In the genomic region with DNA sequence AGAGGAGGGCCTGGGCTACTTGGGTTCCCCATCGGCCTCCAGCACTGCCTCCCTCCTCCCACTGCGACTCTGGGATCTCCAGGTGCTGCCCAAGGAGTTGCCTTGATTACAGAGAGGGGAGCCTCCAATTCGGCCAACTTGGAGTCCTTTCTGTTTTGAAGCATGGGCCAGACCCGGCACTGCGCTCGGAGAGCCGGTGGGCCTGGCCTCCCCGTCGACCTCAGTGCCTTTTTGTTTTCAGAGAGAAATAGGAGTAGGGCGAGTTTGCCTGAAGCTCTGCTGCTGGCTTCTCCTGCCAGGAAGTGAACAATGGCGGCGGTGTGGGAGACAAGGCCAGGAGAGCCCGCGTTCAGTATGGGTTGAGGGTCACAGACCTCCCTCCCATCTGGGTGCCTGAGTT, we compare ENCODE assay signal across 13 cellular contexts. TPM values are rescaled to one million over a fixed set of nuclear protein-coding genes. Genes with fewer than 3 reads are reported as not detected.
DNase-seq lines count a peak whose midpoint lies in the region; ATAC-seq and TF ChIP-seq lines count a peak whose summit lies in the region.
"Had no signal": no experiment of that assay in that cellular context is flagged by ENCODE, and none has a peak within 500 bp of the region (broad histone marks: within the 10 kb centered on the region; RNA-seq: fewer than 3 reads in every experiment).

No MANE protein-coding gene starts in this region.

- TF ChIP-seq EP300 in stomach (IDR thresholded peaks at IDR 0.05) = no peak

- H3K4me3 Mint-ChIP-seq in activated CD8-positive, alpha-beta memory T cell treated with anti-CD3 and anti-CD28 coated beads, Interleukin-2, amount 10 ng/mL, durations not matched to agents 7 days and 5 days = no peak overlapping the region
- no peak overlapping the region for H3K4me3 Mint-ChIP-seq in activated T-helper 2 cell treated with anti-CD3 and anti-CD28 coated beads, Interferon-gamma antibody, Interleukin-2, Interleukin-4, amounts not matched to agents 10 μg/mL and 5 μg/mL and 100 μg/mL, durations not matched to agents 14 hours and 24 hours and 36 hours (ENCODE audit: low read depth)
- H3K4me3 Mint-ChIP-seq in mesothelial cell of epicardium = no peak overlapping the region

- no peak overlapping the region for H3K4me3 ChIP-seq in stomach
- H3K4me3 ChIP-seq: thoracic aorta had no signal

- H3K27me3 Mint-ChIP-seq in activated CD8-positive, alpha-beta memory T cell treated with anti-CD3 and anti-CD28 coated beads, Interleukin-2, amount 10 ng/mL, durations not matched to agents 7 days and 5 days = no peaks in the 10 kb centered on the region
- H3K27me3 Mint-ChIP-seq in activated T-helper 2 cell treated with anti-CD3 and anti-CD28 coated beads, Interferon-gamma antibody, Interleukin-2, Interleukin-4, amounts not matched to agents 10 μg/mL and 5 μg/mL and 100 μg/mL, durations not matched to agents 14 hours and 24 hours and 36 hours (ENCODE audit: low read depth) = no peaks in the 10 kb centered on the region
- H3K27me3 Mint-ChIP-seq in mesothelial cell of epicardium (ENCODE audit: low read depth) = no peaks in the 10 kb centered on the region

- peaks cover 74% of the 10 kb centered on the region for H3K36me3 Mint-ChIP-seq in activated CD8-positive, alpha-beta memory T cell treated with anti-CD3 and anti-CD28 coated beads, Interleukin-2, amount 10 ng/mL, durations not matched to agents 7 days and 5 days
- H3K36me3 Mint-ChIP-seq in activated T-helper 2 cell treated with anti-CD3 and anti-CD28 coated beads, Interferon-gamma antibody, Interleukin-2, Interleukin-4, amounts not matched to agents 10 μg/mL and 5 μg/mL and 100 μg/mL, durations not matched to agents 14 hours and 24 hours and 36 hours (ENCODE audit: low read depth) = peaks cover 94% of the 10 kb centered on the region
- H3K36me3 Mint-ChIP-seq in mesothelial cell of epicardium = peaks cover 21% of the 10 kb centered on the region

- intact Hi-C loops in activated T-helper 2 cell treated with anti-CD3 and anti-CD28 coated beads, Interferon-gamma antibody, Interleukin-2, Interleukin-4, amounts not matched to agents 10 μg/mL and 5 μg/mL and 100 μg/mL, durations not matched to agents 14 hours and 24 hours and 36 hours (cut with micrococcal nuclease) = no loop called here
- intact Hi-C loops in stomach (cut with DNase I; ENCODE audit: low total_unique reads) = no loop called here

- H3K27ac ChIP-seq in stomach = peak overlapping the region in 3 of 5 donors; percentile 56 to 78 (median 58)
- H3K27ac ChIP-seq: thoracic aorta had no signal

- no peaks in the 10 kb centered on the region for H3K27me3 ChIP-seq in stomach

- peaks cover 90% of the 10 kb centered on the region for H3K4me1 Mint-ChIP-seq in activated CD8-positive, alpha-beta memory T cell treated with anti-CD3 and anti-CD28 coated beads, Interleukin-2, amount 10 ng/mL, durations not matched to agents 7 days and 5 days
- H3K4me1 Mint-ChIP-seq in activated T-helper 2 cell treated with anti-CD3 and anti-CD28 coated beads, Interferon-gamma antibody, Interleukin-2, Interleukin-4, amounts not matched to agents 10 μg/mL and 5 μg/mL and 100 μg/mL, durations not matched to agents 14 hours and 24 hours and 36 hours (ENCODE audit: low read depth) = peaks cover 77% of the 10 kb centered on the region
- H3K4me1 Mint-ChIP-seq in mesothelial cell of epicardium = peaks cover 40% of the 10 kb centered on the region

- H3K27ac Mint-ChIP-seq in activated CD8-positive, alpha-beta memory T cell treated with anti-CD3 and anti-CD28 coated beads, Interleukin-2, amount 10 ng/mL, durations not matched to agents 7 days and 5 days = peak overlapping the region; percentile 91
- peak overlapping the region; percentile 97 for H3K27ac Mint-ChIP-seq in activated T-helper 2 cell treated with anti-CD3 and anti-CD28 coated beads, Interferon-gamma antibody, Interleukin-2, Interleukin-4, amounts not matched to agents 10 μg/mL and 5 μg/mL and 100 μg/mL, durations not matched to agents 14 hours and 24 hours and 36 hours
- peak overlapping the region; percentile 94 for H3K27ac Mint-ChIP-seq in mesothelial cell of epicardium

- TF ChIP-seq POLR2A in stomach (IDR thresholded peaks at IDR 0.05) = no peak

- peaks cover 40 to 97% (median 87%) of the 10 kb centered on the region in 4 donors for H3K36me3 ChIP-seq in stomach

- no peak for ATAC-seq in activated CD8-positive, alpha-beta memory T cell treated with anti-CD3 and anti-CD28 coated beads, Interleukin-2, amount 10 ng/mL, durations not matched to agents 7 days and 5 days

- CTCF ChIA-PET in activated CD8-positive, alpha-beta memory T cell treated with anti-CD3 and anti-CD28 coated beads, Interleukin-2, amount 10 ng/mL, durations not matched to agents 7 days and 5 days (lab: Charles Lee) = interaction anchor here (1.2 to 17.5 kb wide), 10 partner anchors 10 to 108 kb away, joined by 3 to 381 read pairs (median 5); no protein-coding TSS in a partner anchor

- DNase-seq in activated CD8-positive, alpha-beta memory T cell treated with anti-CD3 and anti-CD28 coated beads, Interleukin-2, amount 10 ng/mL, durations not matched to agents 7 days and 5 days = no peak
- no peak for DNase-seq in activated CD8-positive, alpha-beta memory T cell treated with anti-CD3 and anti-CD28 coated beads, Interleukin-2, amount 50 U/mL, for 48 hours
- no peak for DNase-seq in activated T-helper 2 cell treated with anti-CD3 and anti-CD28 coated beads, Interferon-gamma antibody, Interleukin-2, Interleukin-4, amounts not matched to agents 10 μg/mL and 5 μg/mL and 100 μg/mL, durations not matched to agents 14 hours and 24 hours and 36 hours (ENCODE audit: low spot score)
- DNase-seq in mesothelial cell of epicardium (ENCODE audit: low spot score in 2 of 2, unreplicated experiment in 2 of 2) (no peak), stomach (no peak), DMS 273 (lab: John Stamatoyannopoulos, UW; ENCODE audit: unreplicated experiment) (no peak), SHP77 treated with DMSO at 0.1 percent for 48 hours (lab: John Stamatoyannopoulos, UW) (no peak), RKO (ENCODE audit: low spot score) (no peak)
- DNase-seq: activated T-cell treated with anti-CD3 and anti-CD28 coated beads for 4 hours, glutamatergic neuron, NCI-H187 treated with DMSO at 0.1 percent for 48 hours, NCI-H69 had no signal

- H3K9me3 Mint-ChIP-seq in activated CD8-positive, alpha-beta memory T cell treated with anti-CD3 and anti-CD28 coated beads, Interleukin-2, amount 10 ng/mL, durations not matched to agents 7 days and 5 days (ENCODE audit: low read depth) = no peaks in the 10 kb centered on the region
- no peaks in the 10 kb centered on the region for H3K9me3 Mint-ChIP-seq in activated T-helper 2 cell treated with anti-CD3 and anti-CD28 coated beads, Interferon-gamma antibody, Interleukin-2, Interleukin-4, amounts not matched to agents 10 μg/mL and 5 μg/mL and 100 μg/mL, durations not matched to agents 14 hours and 24 hours and 36 hours
- no peaks in the 10 kb centered on the region for H3K9me3 Mint-ChIP-seq in mesothelial cell of epicardium

- no peak for TF ChIP-seq CTCF in mesothelial cell of epicardium (IDR thresholded peaks at IDR 0.05; ENCODE audit: unreplicated experiment)
- TF ChIP-seq CTCF in stomach (IDR thresholded peaks at IDR 0.05) = no peak

- 83 to 93% (median 89%) methylated on average over 14 of the region's 14 CpGs for WGBS in stomach, 5 donors

- no peaks in the 10 kb centered on the region for H3K9me3 ChIP-seq in stomach
- H3K9me3 ChIP-seq: thoracic aorta had no signal

- H3K4me1 ChIP-seq in stomach = peaks cover 8 to 71% (median 31%) of the 10 kb centered on the region in 4 donors

RNA-seq across cellular contexts. Expression of gene EIF2D, which starts 24.4 kb away (rescaled TPM):
- 10 to 100 TPM; 51.7 to 68.4 TPM for total RNA-seq in activated CD8-positive, alpha-beta memory T cell treated with anti-CD3 and anti-CD28 coated beads, Interleukin-2, amount 10 ng/mL, durations not matched to agents 7 days and 5 days
- 72.7 and 73.3 TPM in 2 replicates for total RNA-seq in activated T-helper 2 cell treated with anti-CD3 and anti-CD28 coated beads, Interferon-gamma antibody, Interleukin-2, Interleukin-4, amounts not matched to agents 10 μg/mL and 5 μg/mL and 100 μg/mL, durations not matched to agents 14 hours and 24 hours and 36 hours
- 49.6 to 53.3 TPM (median 52.3 TPM) in 3 replicates for total RNA-seq in mesothelial cell of epicardium
- 100 to 1,000 TPM in 1 of 5 donors, 10 to 100 TPM in 4; 16.9 to 130 (median 39.8) TPM for total RNA-seq in stomach
- polyA plus RNA-seq in stomach = 10 to 100 TPM; 48.7 to 55.8 (median 48.9) TPM

RNA-seq across cellular contexts. Expression of gene DYRK3, which starts 47.4 kb away (rescaled TPM):
- 10 to 100 TPM in 1 of 2 experiments, 1 to 10 TPM in 1; 9.5 to 12.7 TPM for total RNA-seq in activated CD8-positive, alpha-beta memory T cell treated with anti-CD3 and anti-CD28 coated beads, Interleukin-2, amount 10 ng/mL, durations not matched to agents 7 days and 5 days
- total RNA-seq in activated T-helper 2 cell treated with anti-CD3 and anti-CD28 coated beads, Interferon-gamma antibody, Interleukin-2, Interleukin-4, amounts not matched to agents 10 μg/mL and 5 μg/mL and 100 μg/mL, durations not matched to agents 14 hours and 24 hours and 36 hours = 12.1 and 13.0 TPM in 2 replicates
- total RNA-seq in mesothelial cell of epicardium (3.3 to 4.6 TPM (median 4.1 TPM) in 3 replicates), stomach (10 to 100 TPM in 1 of 5 donors, 1 to 10 TPM in 3, not detected in 1; 1.2 to 21.9 (median 4.7) TPM)
- polyA plus RNA-seq in stomach = 1 to 10 TPM; 1.5 to 3.2 (median 2.1) TPM
